Comparison of ENCODE assay signal across 11 cellular contexts in genomic region chr16:67800252-67801046, GRCh38. TPM values are rescaled to one million over a fixed set of nuclear protein-coding genes. Genes with fewer than 3 reads are reported as not detected.
DNase-seq lines count a peak whose midpoint lies in the region; ATAC-seq and TF ChIP-seq lines count a peak whose summit lies in the region.
"Had no signal": no experiment of that assay in that cellular context is flagged by ENCODE, and none has a peak within 500 bp of the region (broad histone marks: within the 10 kb centered on the region; RNA-seq: fewer than 3 reads in every experiment).

No MANE protein-coding gene starts in this region.

- TF ChIP-seq EP300 in transverse colon (IDR thresholded peaks at IDR 0.05; ENCODE audit: low read depth): no peak

- H3K14ac ChIP-seq in trophoblast cell (ENCODE audit: low read length): no peak overlapping the region

- peaks cover 51% of the 10 kb centered on the region for H3K4me1 Mint-ChIP-seq in T-helper 1 cell treated with Interleukin-12 subunit alpha and Interleukin-12 subunit beta and Interleukin-4 antibody, amounts not matched to agents 30 μg/mL and 1 μg/mL, for 36 hours (ENCODE audit: low read depth)

- H3K79me1 ChIP-seq in trophoblast cell (ENCODE audit: low read length): no peaks in the 10 kb centered on the region

- peaks cover 52% of the 10 kb centered on the region for H3K4me1 ChIP-seq in Loucy (ENCODE audit: insufficient read depth, low read length, poor library complexity, severe bottlenecking)
- peaks cover 4% of the 10 kb centered on the region in 2 experiments for H3K4me1 ChIP-seq in trophoblast cell (ENCODE audit: control insufficient read depth in 1 of 2, insufficient read depth in 2 of 2, low read length in 2 of 2)
- H3K4me1 ChIP-seq in transverse colon: peaks cover 4 to 20% (median 6%) of the 10 kb centered on the region in 4 donors

- in situ Hi-C loops in transverse colon (cut with MboI; ENCODE audit: low pct_ligation_motif_present in 1 of 4, low pct_unique_long_range_greater_than_20kb in 1 of 4, low sequenced_read_pairs in 3 of 4): no loop called here

- intact Hi-C loops in transverse colon (cut with DNase I; ENCODE audit: low total_unique reads): no loop called here

- no peaks in the 10 kb centered on the region for H3K9me3 Mint-ChIP-seq in T-helper 1 cell treated with Interleukin-12 subunit alpha and Interleukin-12 subunit beta and Interleukin-4 antibody, amounts not matched to agents 30 μg/mL and 1 μg/mL, for 36 hours

- peak overlapping the region; percentile 71 for H3K4me2 ChIP-seq in Loucy (ENCODE audit: low read depth, low read length, poor library complexity, severe bottlenecking)
- H3K4me2 ChIP-seq in trophoblast cell (ENCODE audit: low read length): no peak overlapping the region

- no peak overlapping the region for H4K12ac ChIP-seq in trophoblast cell (ENCODE audit: low read depth, low read length)

- H3F3A ChIP-seq in Loucy (ENCODE audit: low read depth): no peaks in the 10 kb centered on the region

- no peak overlapping the region for H2AK5ac ChIP-seq in trophoblast cell (ENCODE audit: low read length)

- DNase-seq in T-helper 1 cell (no peak), erythroblast (lab: John Stamatoyannopoulos, UW) (peak; percentile 92 to 93), trophoblast cell (no peak), transverse colon (no peak)
- DNase-seq in stimulated activated CD4-positive, alpha-beta T cell treated with anti-CD3 and anti-CD28 coated beads, Interleukin-15, amount 100 ng/mL, for 24 hours: no peak
- DNase-seq: activated CD4-positive, alpha-beta T cell treated with anti-CD3 and anti-CD28 coated beads for 4 hours; KG1; NCI-H345 had no signal

- no peak overlapping the region for H3K23ac ChIP-seq in trophoblast cell (ENCODE audit: low read length)

- no peak overlapping the region for H2AFZ ChIP-seq in Loucy (ENCODE audit: low read length)
- no peak overlapping the region for H2AFZ ChIP-seq in trophoblast cell (ENCODE audit: insufficient read depth, low read length, poor library complexity)

- H3K36me3 Mint-ChIP-seq in T-helper 1 cell treated with Interleukin-12 subunit alpha and Interleukin-12 subunit beta and Interleukin-4 antibody, amounts not matched to agents 30 μg/mL and 1 μg/mL, for 36 hours (ENCODE audit: low read depth): peaks cover 53% of the 10 kb centered on the region

- WGBS in trophoblast cell (ENCODE audit: extremely low coverage, insufficient coverage, insufficient read length): no CpG with 5 or more reads among the region's 7 CpGs
- 84% methylated on average over 7 of the region's 7 CpGs; no CpG with 5 or more reads in 1 of the 2 donors for WGBS in transverse colon (ENCODE audit: low coverage in 1 of 2), 2 donors

- no peak overlapping the region for H3K4me3 Mint-ChIP-seq in T-helper 1 cell treated with Interleukin-12 subunit alpha and Interleukin-12 subunit beta and Interleukin-4 antibody, amounts not matched to agents 30 μg/mL and 1 μg/mL, for 36 hours

- peak overlapping the region; percentile 31 for H3K4ac ChIP-seq in trophoblast cell (ENCODE audit: low read depth, low read length)

- H3K9me3 ChIP-seq in Loucy (ENCODE audit: insufficient read depth, low read depth, low read length) (no peaks in the 10 kb centered on the region), trophoblast cell (ENCODE audit: insufficient read depth, low read depth, low read length) (peaks cover 2% of the 10 kb centered on the region), transverse colon (no peaks in the 10 kb centered on the region)

- peaks cover 41% of the 10 kb centered on the region for H4K20me1 ChIP-seq in Loucy (ENCODE audit: insufficient read depth, low read length, poor library complexity, severe bottlenecking)

- H3K79me2 ChIP-seq in Loucy (ENCODE audit: insufficient read depth, low read length): peaks cover 87% of the 10 kb centered on the region
- no peaks in the 10 kb centered on the region for H3K79me2 ChIP-seq in trophoblast cell (ENCODE audit: control insufficient read depth, insufficient read depth, low read length, poor library complexity)

- no peak for ATAC-seq in GM21526 (IDR thresholded peaks at IDR 0.05; ENCODE audit: low FRiP score, unreplicated experiment)

- no peaks in the 10 kb centered on the region for H3K9me2 ChIP-seq in Loucy (replicated peaks; ENCODE audit: low read depth, low read length)

- TF ChIP-seq CTCF in Loucy (conservative IDR thresholded peaks at IDR 0.05; ENCODE audit: low read length): no peak
- TF ChIP-seq CTCF in transverse colon (IDR thresholded peaks at IDR 0.05): no peak

- H3K4me3 ChIP-seq in Loucy (ENCODE audit: low read length, poor library complexity, severe bottlenecking): peak overlapping the region; percentile 57
- H3K4me3 ChIP-seq in trophoblast cell (ENCODE audit: low read depth, low read length): no peak overlapping the region
- no peak overlapping the region for H3K4me3 ChIP-seq in transverse colon

- H2BK120ac ChIP-seq in trophoblast cell (ENCODE audit: insufficient read depth, low read length, poor library complexity): no peak overlapping the region

- peak overlapping the region; percentile 49 for H3K27ac Mint-ChIP-seq in T-helper 1 cell treated with Interleukin-12 subunit alpha and Interleukin-12 subunit beta and Interleukin-4 antibody, amounts not matched to agents 30 μg/mL and 1 μg/mL, for 36 hours

- TF ChIP-seq POLR2A in erythroblast (IDR thresholded peaks at IDR 0.05; ENCODE audit: low read length) (peak; percentile 87), transverse colon (IDR thresholded peaks at IDR 0.05) (no peak)

- H3K18ac ChIP-seq in trophoblast cell (ENCODE audit: low read length): no peak overlapping the region

- no peaks in the 10 kb centered on the region for H3K27me3 Mint-ChIP-seq in T-helper 1 cell treated with Interleukin-12 subunit alpha and Interleukin-12 subunit beta and Interleukin-4 antibody, amounts not matched to agents 30 μg/mL and 1 μg/mL, for 36 hours (ENCODE audit: low read depth)

- H4K91ac ChIP-seq in trophoblast cell (ENCODE audit: low read depth, low read length): no peak overlapping the region

- no peak overlapping the region for H3K27ac ChIP-seq in trophoblast cell (ENCODE audit: low read depth, low read length)
- H3K27ac ChIP-seq in transverse colon: no peak overlapping the region

- H2BK5ac ChIP-seq in trophoblast cell (ENCODE audit: low read depth, low read length, poor library complexity): no peak overlapping the region

- H4K8ac ChIP-seq in trophoblast cell (ENCODE audit: low read depth, low read length): no peak overlapping the region

- H2BK12ac ChIP-seq in trophoblast cell (ENCODE audit: low read length): no peak overlapping the region

- H3K27me3 ChIP-seq in Loucy (ENCODE audit: insufficient read depth, low read length, poor library complexity, severe bottlenecking): no peaks in the 10 kb centered on the region
- no peaks in the 10 kb centered on the region for H3K27me3 ChIP-seq in trophoblast cell (ENCODE audit: insufficient read depth, low read length)
- H3K27me3 ChIP-seq in transverse colon: no peaks in the 10 kb centered on the region

- H3K36me3 ChIP-seq in Loucy (ENCODE audit: insufficient read depth, low read length) (peaks cover 7% of the 10 kb centered on the region; the same call in 1 of the 2 replicates), trophoblast cell (ENCODE audit: control insufficient read depth in 1 of 2, insufficient read depth in 2 of 2, low read length in 2 of 2) (peaks cover 15 to 34% of the 10 kb centered on the region in 2 experiments), transverse colon (peaks cover 0 to 7% (median 0%) of the 10 kb centered on the region in 4 donors)

- H3K9ac ChIP-seq in Loucy (ENCODE audit: low read depth, low read length, poor library complexity, severe bottlenecking): peak overlapping the region; percentile 27
- H3K9ac ChIP-seq in trophoblast cell (ENCODE audit: low read length): peak overlapping the region; percentile 7

RNA-seq across cellular contexts. Expression of gene RANBP10, which starts 5.9 kb away (rescaled TPM):
- 17.3 and 17.4 TPM in 2 replicates for polyA plus RNA-seq in trophoblast cell (2013)
- total RNA-seq in transverse colon: 10 to 100 TPM; 15.1 to 32.9 (median 19.1) TPM

RNA-seq across cellular contexts. Expression of gene TSNAXIP1, which starts 6.2 kb away (rescaled TPM):
- polyA plus RNA-seq in trophoblast cell (2013): 0.37 and 0.49 TPM in 2 replicates
- under 1 TPM in 1 of 4 donors, not detected in 3; 0.55 TPM for total RNA-seq in transverse colon

RNA-seq across cellular contexts. Expression of gene THAP11, which starts 41.7 kb away (rescaled TPM):
- 13.3 and 13.7 TPM in 2 replicates for polyA plus RNA-seq in trophoblast cell (2013)
- 10 to 100 TPM; 24.7 to 44.1 (median 32.7) TPM for total RNA-seq in transverse colon

RNA-seq across cellular contexts. Expression of gene NUTF2, which starts 46.3 kb away (rescaled TPM):
- 401 and 408 TPM in 2 replicates for polyA plus RNA-seq in trophoblast cell (2013)
- total RNA-seq in transverse colon: 100 to 1,000 TPM in 1 of 4 donors, 10 to 100 TPM in 3; 75.2 to 131 (median 89.0) TPM

RNA-seq across cellular contexts. Expression of gene CENPT, which starts 47.0 kb away (rescaled TPM):
- 59.1 and 62.1 TPM in 2 replicates for polyA plus RNA-seq in trophoblast cell (2013)
- 100 to 1,000 TPM in 2 of 4 donors, 10 to 100 TPM in 2; 58.2 to 248 (median 100) TPM for total RNA-seq in transverse colon

Comparison
In these comparisons a context has a peak if more than half of its experiments do, and no peak if none do; other contexts are left out.
1. DNase-seq: peak in erythroblast (2 of 2); none in T-helper 1 cell (0 of 5), trophoblast cell (0 of 2), transverse colon (single experiment) and stimulated activated CD4-positive, alpha-beta T cell treated with anti-CD3 and anti-CD28 coated beads, Interleukin-15, amount 100 ng/mL, for 24 hours (single experiment).